ENCODE assay signal across 8 cellular contexts in the genomic region with DNA sequence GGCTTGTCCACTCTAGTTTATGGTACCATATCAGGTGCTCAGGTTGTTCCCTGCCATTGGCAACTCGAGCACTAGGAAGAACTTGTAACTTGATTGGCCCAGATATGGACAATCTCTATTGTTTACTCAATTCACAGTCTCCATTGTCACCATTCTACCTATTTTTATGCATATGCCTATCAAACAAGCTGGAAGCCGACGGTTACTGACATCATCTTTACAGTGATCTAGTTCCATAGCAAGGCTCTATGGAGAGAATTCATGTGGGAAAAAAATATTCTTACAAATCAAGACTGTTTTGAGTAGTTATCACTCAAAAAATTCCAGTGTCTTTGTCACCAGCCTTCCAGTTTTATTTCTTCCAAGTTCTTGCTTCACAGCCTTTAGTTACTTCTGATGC.
"Had no signal": no experiment of that assay in that cellular context is flagged by ENCODE, and none has a peak within 500 bp of the region (broad histone marks: within the 10 kb centered on the region; RNA-seq: fewer than 3 reads in every experiment).

No MANE protein-coding gene starts in this region.

- H3K9ac ChIP-seq: GM23248 had no signal

- H3K4me3 ChIP-seq: GM23248, GM23338, HAP-1 had no signal

- H2AFZ ChIP-seq: GM23248, GM23338 had no signal

- DNase-seq: GM23248, GOT3, H7, H9, HCEC 1CT, HFFc6 had no signal

- H3K36me3 ChIP-seq: HAP-1 had no signal

- H3K27ac ChIP-seq: GM23248 had no signal

- H3K9me3 ChIP-seq: HAP-1 had no signal

- H3K4me2 ChIP-seq: GM23338 had no signal
